Comparison of ENCODE assay signal across 8 cellular contexts in genomic region chr6:4732691-4733315, GRCh38. TPM values are rescaled to one million over a fixed set of nuclear protein-coding genes. Genes with fewer than 3 reads are reported as not detected.
DNase-seq lines count a peak whose midpoint lies in the region; ATAC-seq and TF ChIP-seq lines count a peak whose summit lies in the region.

No MANE protein-coding gene starts in this region.

- peaks cover 19% of the 10 kb centered on the region for H3K4me1 Mint-ChIP-seq in mesothelial cell of epicardium
- peaks cover 16% of the 10 kb centered on the region for H3K4me1 Mint-ChIP-seq in stimulated activated effector memory CD8-positive, alpha-beta T cell treated with anti-CD3 and anti-CD28 coated beads, Interleukin-12 subunit alpha, Interleukin-12 subunit beta, amount 100 ng/mL, for 72 hours

- H3K4me3 ChIP-seq in BE2C (ENCODE audit: low read depth, low read length), result no peak overlapping the region

- H3K27ac Mint-ChIP-seq in mesothelial cell of epicardium, result peak overlapping the region; percentile 4
- H3K27ac Mint-ChIP-seq in stimulated activated effector memory CD8-positive, alpha-beta T cell treated with anti-CD3 and anti-CD28 coated beads, Interleukin-12 subunit alpha, Interleukin-12 subunit beta, amount 100 ng/mL, for 72 hours, result no peak overlapping the region

- no peaks in the 10 kb centered on the region for H3K36me3 ChIP-seq in BE2C

- no peaks in the 10 kb centered on the region for H3K4me1 ChIP-seq in BE2C

- TF ChIP-seq CTCF in BE2C (IDR thresholded peaks at IDR 0.05; ENCODE audit: low read depth, low read length) (no peak), mesothelial cell of epicardium (IDR thresholded peaks at IDR 0.05; ENCODE audit: unreplicated experiment) (no peak)

- no peak for ATAC-seq in stimulated activated effector memory CD8-positive, alpha-beta T cell treated with anti-CD3 and anti-CD28 coated beads, Interleukin-12 subunit alpha, Interleukin-12 subunit beta, amount 100 ng/mL, for 72 hours
- ATAC-seq in HG03159 (IDR thresholded peaks at IDR 0.05; ENCODE audit: unreplicated experiment), result no peak

- H3K9me3 Mint-ChIP-seq in mesothelial cell of epicardium, result no peaks in the 10 kb centered on the region
- no peaks in the 10 kb centered on the region for H3K9me3 Mint-ChIP-seq in stimulated activated effector memory CD8-positive, alpha-beta T cell treated with anti-CD3 and anti-CD28 coated beads, Interleukin-12 subunit alpha, Interleukin-12 subunit beta, amount 100 ng/mL, for 72 hours

- H3K27me3 ChIP-seq in BE2C, result no peaks in the 10 kb centered on the region

- H3K36me3 Mint-ChIP-seq in mesothelial cell of epicardium, result no peaks in the 10 kb centered on the region
- H3K36me3 Mint-ChIP-seq in stimulated activated effector memory CD8-positive, alpha-beta T cell treated with anti-CD3 and anti-CD28 coated beads, Interleukin-12 subunit alpha, Interleukin-12 subunit beta, amount 100 ng/mL, for 72 hours, result no peaks in the 10 kb centered on the region

- no peaks in the 10 kb centered on the region for H3K27me3 Mint-ChIP-seq in mesothelial cell of epicardium (ENCODE audit: low read depth)

- DNase-seq in BE2C (peak; percentile 41), NCI-H226 (peak; percentile 84), dermis microvascular lymphatic vessel endothelial cell (ENCODE audit: low read depth in 2 of 2) (peak; percentile 16 to 92), mesothelial cell of epicardium (ENCODE audit: low spot score in 2 of 2, unreplicated experiment in 2 of 2) (peak; percentile 29 to 66)
- DNase-seq in stimulated activated effector memory CD8-positive, alpha-beta T cell treated with anti-CD3 and anti-CD28 coated beads, Interleukin-12 subunit alpha, Interleukin-12 subunit beta, amount 100 ng/mL, for 72 hours (ENCODE audit: low spot score in 2 of 2), result no peak
- no peak for DNase-seq in stimulated activated CD4-positive, alpha-beta T cell treated with anti-CD3 and anti-CD28 coated beads, Interleukin-2, amount 100 ng/mL, for 24 hours
- DNase-seq in activated CD8-positive, alpha-beta memory T cell treated with anti-CD3 and anti-CD28 coated beads for 24 hours, result no peak

- H3K4me3 Mint-ChIP-seq in mesothelial cell of epicardium, result peak overlapping the region; percentile 48
- no peak overlapping the region for H3K4me3 Mint-ChIP-seq in stimulated activated effector memory CD8-positive, alpha-beta T cell treated with anti-CD3 and anti-CD28 coated beads, Interleukin-12 subunit alpha, Interleukin-12 subunit beta, amount 100 ng/mL, for 72 hours

- no peaks in the 10 kb centered on the region for H3K9me3 ChIP-seq in BE2C

RNA-seq across cellular contexts. Expression of gene CDYL, which starts 43.4 kb away (rescaled TPM):
- 24.3 TPM for polyA plus RNA-seq in BE2C (2012; ENCODE audit: insufficient read depth, insufficient read length, low read depth)
- 20.8 and 26.9 TPM in 2 replicates for total RNA-seq in dermis microvascular lymphatic vessel endothelial cell
- 104 to 112 TPM (median 109 TPM) in 3 replicates for total RNA-seq in mesothelial cell of epicardium

Comparison
In these comparisons a context has a peak if more than half of its experiments do, and no peak if none do; other contexts are left out.
1. DNase-seq: peak in BE2C (single experiment), NCI-H226 (single experiment), dermis microvascular lymphatic vessel endothelial cell (2 of 2) and mesothelial cell of epicardium (2 of 2); none in stimulated activated effector memory CD8-positive, alpha-beta T cell treated with anti-CD3 and anti-CD28 coated beads, Interleukin-12 subunit alpha, Interleukin-12 subunit beta, amount 100 ng/mL, for 72 hours (0 of 2), stimulated activated CD4-positive, alpha-beta T cell treated with anti-CD3 and anti-CD28 coated beads, Interleukin-2, amount 100 ng/mL, for 24 hours (0 of 2) and activated CD8-positive, alpha-beta memory T cell treated with anti-CD3 and anti-CD28 coated beads for 24 hours (single experiment).